ENCODE assay signal across 27 cellular contexts in genomic region chr11:76640540-76640939, GRCh38. TPM values are rescaled to one million over a fixed set of nuclear protein-coding genes. Genes with fewer than 3 reads are reported as not detected.
DNase-seq lines count a peak whose midpoint lies in the region; ATAC-seq and TF ChIP-seq lines count a peak whose summit lies in the region.
"Had no signal": no experiment of that assay in that cellular context is flagged by ENCODE, and none has a peak within 500 bp of the region (broad histone marks: within the 10 kb centered on the region; RNA-seq: fewer than 3 reads in every experiment).

No MANE protein-coding gene starts in this region.

- no peak overlapping the region for H3K14ac ChIP-seq in H9 (ENCODE audit: insufficient read depth, low read length)

- no peaks in the 10 kb centered on the region for H3K79me2 ChIP-seq in H9 (ENCODE audit: insufficient read depth, low read length)

- no peak overlapping the region for H2BK20ac ChIP-seq in H9 (ENCODE audit: low read depth, low read length, poor library complexity, severe bottlenecking)

- H3K4me3 Mint-ChIP-seq in activated naive CD8-positive, alpha-beta T cell treated with anti-CD3 and anti-CD28 coated beads, Interleukin-2, amount 50 U/mL, for 24 hours, result no peak overlapping the region
- H3K4me3 Mint-ChIP-seq in activated naive CD8-positive, alpha-beta T cell treated with anti-CD3 and anti-CD28 coated beads for 36 hours, result no peak overlapping the region
- H3K4me3 Mint-ChIP-seq in H9 (no peak overlapping the region), naive B cell (peak overlapping the region in 1 of 8 donors; percentile 61), immature natural killer cell (no peak overlapping the region)
- H3K4me3 Mint-ChIP-seq in activated T-helper 17 cell treated with anti-CD3 and anti-CD28 coated beads, Interleukin-2, amount 50 U/mL, for 72 hours, result no peak overlapping the region
- H3K4me3 Mint-ChIP-seq: activated naive CD4-positive, alpha-beta T cell treated with anti-CD3 and anti-CD28 coated beads for 36 hours; activated T-cell treated with anti-CD3 and anti-CD28 coated beads, Interleukin-2, amount 50 U/mL, for 4 hours; CD4-positive, alpha-beta T cell; stimulated activated naive CD8-positive, alpha-beta T cell treated with anti-CD3 and anti-CD28 coated beads, Interleukin-15, amount 100 ng/mL, for 72 hours; T-helper 17 cell had no signal

- no peak overlapping the region for H3K9ac ChIP-seq in H9 (ENCODE audit: extremely low read depth, insufficient read length, low read length)

- ATAC-seq in activated naive CD8-positive, alpha-beta T cell treated with anti-CD3 and anti-CD28 coated beads, Interleukin-2, amount 50 U/mL, for 24 hours, result no peak
- no peak for ATAC-seq in activated T-helper 17 cell treated with anti-CD3 and anti-CD28 coated beads, Interleukin-2, amount 50 U/mL, for 72 hours (replicated peaks)
- no peak for ATAC-seq in naive B cell (ENCODE audit: low read depth in 2 of 2)
- ATAC-seq in GM18868 (IDR thresholded peaks at IDR 0.05; ENCODE audit: unreplicated experiment), result no peak
- ATAC-seq: activated T-cell treated with anti-CD3 and anti-CD28 coated beads, Interleukin-2, amount 50 U/mL, for 4 hours; psoas muscle; stimulated activated naive CD8-positive, alpha-beta T cell treated with anti-CD3 and anti-CD28 coated beads, Interleukin-15, amount 100 ng/mL, for 72 hours; T-helper 17 cell had no signal

- no peaks in the 10 kb centered on the region for H3K27me3 ChIP-seq in H9 (ENCODE audit: insufficient read depth, low read length)
- H3K27me3 ChIP-seq: colonic mucosa, vagina had no signal

- no CpG with 5 or more reads among the region's 4 CpGs for WGBS in H9 (ENCODE audit: extremely low coverage, insufficient read length, low lambda C conversion rate)

- H3K36me3 Mint-ChIP-seq in activated naive CD8-positive, alpha-beta T cell treated with anti-CD3 and anti-CD28 coated beads, Interleukin-2, amount 50 U/mL, for 24 hours (ENCODE audit: low read depth), result no peaks in the 10 kb centered on the region
- H3K36me3 Mint-ChIP-seq in activated naive CD8-positive, alpha-beta T cell treated with anti-CD3 and anti-CD28 coated beads for 36 hours, result no peaks in the 10 kb centered on the region
- H3K36me3 Mint-ChIP-seq in H9 (ENCODE audit: insufficient read depth in 1 of 3, low read depth in 3 of 3) (no peaks in the 10 kb centered on the region; a peak in 1 of 7 replicates), naive B cell (no peaks in the 10 kb centered on the region), immature natural killer cell (peaks cover 0 to under 1% (median 0%) of the 10 kb centered on the region in 3 donors)
- H3K36me3 Mint-ChIP-seq in activated T-helper 17 cell treated with anti-CD3 and anti-CD28 coated beads, Interleukin-2, amount 50 U/mL, for 72 hours (ENCODE audit: low read depth), result no peaks in the 10 kb centered on the region

- H3K27ac ChIP-seq in H9 (ENCODE audit: insufficient read length, low read depth, low read length), result no peak overlapping the region
- H3K27ac ChIP-seq: colonic mucosa, esophagus squamous epithelium, psoas muscle, SK-N-MC, vagina had no signal

- no peak overlapping the region for H2AFZ ChIP-seq in H9 (ENCODE audit: low read length)

- no peak overlapping the region for H3K4me2 ChIP-seq in H9 (ENCODE audit: insufficient read depth, insufficient read length, low read length)

- H3K9me3 ChIP-seq in H9 (ENCODE audit: control insufficient read depth, low read depth, low read length), result no peaks in the 10 kb centered on the region
- H3K9me3 ChIP-seq: colonic mucosa, esophagus squamous epithelium, psoas muscle, vagina had no signal

- no peak overlapping the region for H3T11ph ChIP-seq in H9 (ENCODE audit: low read length)

- H3K56ac ChIP-seq in H9 (ENCODE audit: insufficient read length, low read depth, low read length), result no peak overlapping the region

- no peak overlapping the region for H2BK12ac ChIP-seq in H9 (ENCODE audit: insufficient read length, low read depth, low read length)

- H2BK15ac ChIP-seq in H9 (ENCODE audit: low read depth, low read length), result no peak overlapping the region

- no peak overlapping the region for H2BK5ac ChIP-seq in H9 (ENCODE audit: insufficient read length, low read length)

- peaks cover 3% of the 10 kb centered on the region; the same call in 1 of the 2 replicates for H3K4me1 ChIP-seq in H9 (ENCODE audit: insufficient read depth, low read length)
- H3K4me1 ChIP-seq: colonic mucosa, psoas muscle, vagina had no signal

- no peak overlapping the region for H2AK5ac ChIP-seq in H9 (ENCODE audit: insufficient read length, low read length)

- no peak overlapping the region for H4K91ac ChIP-seq in H9 (ENCODE audit: insufficient read length, low read depth, low read length)

- no peaks in the 10 kb centered on the region for H4K20me1 ChIP-seq in H9 (ENCODE audit: control insufficient read depth, insufficient read depth, insufficient read length)

- no peaks in the 10 kb centered on the region for H3K9me3 Mint-ChIP-seq in activated naive CD8-positive, alpha-beta T cell treated with anti-CD3 and anti-CD28 coated beads, Interleukin-2, amount 50 U/mL, for 24 hours
- H3K9me3 Mint-ChIP-seq in activated naive CD8-positive, alpha-beta T cell treated with anti-CD3 and anti-CD28 coated beads for 36 hours, result no peaks in the 10 kb centered on the region
- no peaks in the 10 kb centered on the region for H3K9me3 Mint-ChIP-seq in H9
- H3K9me3 Mint-ChIP-seq in activated T-helper 17 cell treated with anti-CD3 and anti-CD28 coated beads, Interleukin-2, amount 50 U/mL, for 72 hours, result no peaks in the 10 kb centered on the region
- no peaks in the 10 kb centered on the region for H3K9me3 Mint-ChIP-seq in naive B cell
- no peaks in the 10 kb centered on the region for H3K9me3 Mint-ChIP-seq in immature natural killer cell
- H3K9me3 Mint-ChIP-seq: activated naive CD4-positive, alpha-beta T cell treated with anti-CD3 and anti-CD28 coated beads for 36 hours; activated T-cell treated with anti-CD3 and anti-CD28 coated beads, Interleukin-2, amount 50 U/mL, for 4 hours; CD4-positive, alpha-beta T cell; stimulated activated naive CD8-positive, alpha-beta T cell treated with anti-CD3 and anti-CD28 coated beads, Interleukin-15, amount 100 ng/mL, for 72 hours had no signal

- no peak overlapping the region for H2BK120ac ChIP-seq in H9 (ENCODE audit: low read depth, low read length, poor library complexity, severe bottlenecking)

- peaks cover 56% of the 10 kb centered on the region for H3K4me1 Mint-ChIP-seq in activated naive CD8-positive, alpha-beta T cell treated with anti-CD3 and anti-CD28 coated beads, Interleukin-2, amount 50 U/mL, for 24 hours
- H3K4me1 Mint-ChIP-seq in activated naive CD8-positive, alpha-beta T cell treated with anti-CD3 and anti-CD28 coated beads for 36 hours, result peaks cover 29% of the 10 kb centered on the region
- peaks cover 11 to 16% of the 10 kb centered on the region in 2 experiments for H3K4me1 Mint-ChIP-seq in H9
- no peaks in the 10 kb centered on the region for H3K4me1 Mint-ChIP-seq in activated T-helper 17 cell treated with anti-CD3 and anti-CD28 coated beads, Interleukin-2, amount 50 U/mL, for 72 hours
- H3K4me1 Mint-ChIP-seq in naive B cell, result peaks cover 53 to 71% (median 61%) of the 10 kb centered on the region in 3 donors
- peaks cover 0 to 2% of the 10 kb centered on the region in 2 donors for H3K4me1 Mint-ChIP-seq in immature natural killer cell

- peaks cover 30% of the 10 kb centered on the region for H3K27me3 Mint-ChIP-seq in activated naive CD8-positive, alpha-beta T cell treated with anti-CD3 and anti-CD28 coated beads, Interleukin-2, amount 50 U/mL, for 24 hours
- peaks cover 44% of the 10 kb centered on the region for H3K27me3 Mint-ChIP-seq in activated naive CD8-positive, alpha-beta T cell treated with anti-CD3 and anti-CD28 coated beads for 36 hours
- peaks cover 7% of the 10 kb centered on the region for H3K27me3 Mint-ChIP-seq in H9 (ENCODE audit: low read depth)
- peaks cover 29% of the 10 kb centered on the region for H3K27me3 Mint-ChIP-seq in activated T-helper 17 cell treated with anti-CD3 and anti-CD28 coated beads, Interleukin-2, amount 50 U/mL, for 72 hours
- H3K27me3 Mint-ChIP-seq in naive B cell, result peaks cover 8 to 23% (median 15%) of the 10 kb centered on the region in 3 donors
- H3K27me3 Mint-ChIP-seq in immature natural killer cell (ENCODE audit: low read depth in 3 of 3), result peaks cover 4 to 6% (median 6%) of the 10 kb centered on the region in 3 donors

- no peak overlapping the region for H4K5ac ChIP-seq in H9 (ENCODE audit: insufficient read length, low read depth, low read length)

- no peak overlapping the region for H3K18ac ChIP-seq in H9 (ENCODE audit: insufficient read length, low read depth, low read length)

- H3K4ac ChIP-seq in H9 (ENCODE audit: low read depth, low read length), result no peak overlapping the region

- no peaks in the 10 kb centered on the region for H3K79me1 ChIP-seq in H9 (ENCODE audit: insufficient read depth, low read depth, low read length, poor library complexity, severe bottlenecking)

- H3K23ac ChIP-seq in H9 (ENCODE audit: insufficient read length, low read depth, low read length), result no peak overlapping the region

- H4K8ac ChIP-seq in H9 (replicated peaks; ENCODE audit: insufficient read length, low read depth, low read length), result no peak overlapping the region

- DNase-seq in activated naive CD8-positive, alpha-beta T cell treated with anti-CD3 and anti-CD28 coated beads, Interleukin-2, amount 50 U/mL, for 24 hours, result peak; percentile 1
- no peak for DNase-seq in activated naive CD8-positive, alpha-beta T cell treated with anti-CD3 and anti-CD28 coated beads for 36 hours
- DNase-seq in H9 (peak; percentile 21), naive B cell (no peak), nucleus accumbens (lab: John Stamatoyannopoulos, UW) (no peak), immature natural killer cell (no peak)
- DNase-seq: activated naive CD4-positive, alpha-beta T cell treated with anti-CD3 and anti-CD28 coated beads for 36 hours; activated T-cell treated with anti-CD3 and anti-CD28 coated beads, Interleukin-2, amount 50 U/mL, for 4 hours; amygdala; CD4-positive, alpha-beta T cell; esophagus squamous epithelium; foreskin melanocyte; Kasumi-1; MV-4-11; NCI-H187 treated with DMSO at 0.1 percent for 48 hours; NCI-H345; NCI-H82; occipital lobe; psoas muscle; RPMI8226; T-helper 17 cell had no signal

- peak overlapping the region; percentile 2 for H3K27ac Mint-ChIP-seq in activated naive CD8-positive, alpha-beta T cell treated with anti-CD3 and anti-CD28 coated beads, Interleukin-2, amount 50 U/mL, for 24 hours
- no peak overlapping the region for H3K27ac Mint-ChIP-seq in activated naive CD8-positive, alpha-beta T cell treated with anti-CD3 and anti-CD28 coated beads for 36 hours
- H3K27ac Mint-ChIP-seq in H9, result peak overlapping the region in 1 of 3 experiments; percentile 48; a peak in 1 of 7 replicates
- peak overlapping the region; percentile 15 for H3K27ac Mint-ChIP-seq in activated T-helper 17 cell treated with anti-CD3 and anti-CD28 coated beads, Interleukin-2, amount 50 U/mL, for 72 hours
- H3K27ac Mint-ChIP-seq in naive B cell, result peak overlapping the region in 5 of 6 donors; percentile 29 to 98 (median 94)
- peak overlapping the region in 1 of 6 donors; percentile 32 for H3K27ac Mint-ChIP-seq in immature natural killer cell
- H3K27ac Mint-ChIP-seq: activated naive CD4-positive, alpha-beta T cell treated with anti-CD3 and anti-CD28 coated beads for 36 hours; CD4-positive, alpha-beta T cell; stimulated activated naive CD8-positive, alpha-beta T cell treated with anti-CD3 and anti-CD28 coated beads, Interleukin-15, amount 100 ng/mL, for 72 hours; T-helper 17 cell had no signal

- TF ChIP-seq CTCF in H9 (conservative IDR thresholded peaks at IDR 0.05), result no peak

- no peaks in the 10 kb centered on the region for H3K23me2 ChIP-seq in H9 (ENCODE audit: insufficient read length, low read depth, low read length, poor library complexity, severe bottlenecking)

RNA-seq across cellular contexts. Expression of gene LRRC32, which starts 30.0 kb away (rescaled TPM):
- 10 to 100 TPM; 11.5 to 12.1 TPM for total RNA-seq in activated naive CD8-positive, alpha-beta T cell treated with anti-CD3 and anti-CD28 coated beads for 36 hours
- total RNA-seq in H9 (2021), result 0.46 and 0.59 TPM in 2 replicates
- 1 to 10 TPM; 4.5 to 5.6 TPM for total RNA-seq in activated T-helper 17 cell treated with anti-CD3 and anti-CD28 coated beads, Interleukin-2, amount 50 U/mL, for 72 hours
- polyA plus RNA-seq in naive B cell (ENCODE audit: low read depth in 6 of 6) (1 to 10 TPM in 1 of 6 donors, under 1 TPM in 1, not detected in 4; 0.13 to 1.9 TPM), immature natural killer cell (under 1 TPM in 1 of 3 donors, not detected in 2; 0.45 TPM)

Comparison
In these comparisons a context has a peak if more than half of its experiments do, and no peak if none do; other contexts are left out.
1. DNase-seq: peak in activated naive CD8-positive, alpha-beta T cell treated with anti-CD3 and anti-CD28 coated beads, Interleukin-2, amount 50 U/mL, for 24 hours (single experiment) and H9 (single experiment); none in activated naive CD8-positive, alpha-beta T cell treated with anti-CD3 and anti-CD28 coated beads for 36 hours (single experiment), naive B cell (single experiment), nucleus accumbens (0 of 56) and immature natural killer cell (0 of 3).